1 cellular context compared by ENCODE assay signal in genomic region chr2:172427256-172427989, GRCh38.
A peak's percentile ranks its signal among the peaks of the same experiment; 100 is the strongest.
TF ChIP-seq lines count a peak whose summit lies in the region.

Gene ITGA6, plus strand, starts transcription at chr2:172427586.

TF ChIP-seq in HEK293, 187 proteins besides CTCF, POLR2A, EP300 and RAD21 (continued from another document and continues in another):
- TF ChIP-seq, protein P1, sequence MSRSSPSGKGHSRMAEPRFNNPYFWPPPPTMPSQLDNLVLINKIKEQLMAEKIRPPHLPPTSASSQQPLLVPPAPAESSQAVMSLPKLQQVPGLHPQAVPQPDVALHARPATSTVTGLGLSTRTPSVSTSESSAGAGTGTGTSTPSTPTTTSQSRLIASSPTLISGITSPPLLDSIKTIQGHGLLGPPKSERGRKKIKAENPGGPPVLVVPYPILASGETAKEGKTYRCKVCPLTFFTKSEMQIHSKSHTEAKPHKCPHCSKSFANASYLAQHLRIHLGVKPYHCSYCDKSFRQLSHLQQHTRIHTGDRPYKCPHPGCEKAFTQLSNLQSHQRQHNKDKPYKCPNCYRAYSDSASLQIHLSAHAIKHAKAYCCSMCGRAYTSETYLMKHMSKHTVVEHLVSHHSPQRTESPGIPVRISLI (tag by site-specific recombination; IDR thresholded peaks at IDR 0.05) = no peak
- no peak for TF ChIP-seq ZNF777 (tag by site-specific recombination; IDR thresholded peaks at IDR 0.05; ENCODE audit: borderline replicate concordance)
- TF ChIP-seq, protein P2, sequence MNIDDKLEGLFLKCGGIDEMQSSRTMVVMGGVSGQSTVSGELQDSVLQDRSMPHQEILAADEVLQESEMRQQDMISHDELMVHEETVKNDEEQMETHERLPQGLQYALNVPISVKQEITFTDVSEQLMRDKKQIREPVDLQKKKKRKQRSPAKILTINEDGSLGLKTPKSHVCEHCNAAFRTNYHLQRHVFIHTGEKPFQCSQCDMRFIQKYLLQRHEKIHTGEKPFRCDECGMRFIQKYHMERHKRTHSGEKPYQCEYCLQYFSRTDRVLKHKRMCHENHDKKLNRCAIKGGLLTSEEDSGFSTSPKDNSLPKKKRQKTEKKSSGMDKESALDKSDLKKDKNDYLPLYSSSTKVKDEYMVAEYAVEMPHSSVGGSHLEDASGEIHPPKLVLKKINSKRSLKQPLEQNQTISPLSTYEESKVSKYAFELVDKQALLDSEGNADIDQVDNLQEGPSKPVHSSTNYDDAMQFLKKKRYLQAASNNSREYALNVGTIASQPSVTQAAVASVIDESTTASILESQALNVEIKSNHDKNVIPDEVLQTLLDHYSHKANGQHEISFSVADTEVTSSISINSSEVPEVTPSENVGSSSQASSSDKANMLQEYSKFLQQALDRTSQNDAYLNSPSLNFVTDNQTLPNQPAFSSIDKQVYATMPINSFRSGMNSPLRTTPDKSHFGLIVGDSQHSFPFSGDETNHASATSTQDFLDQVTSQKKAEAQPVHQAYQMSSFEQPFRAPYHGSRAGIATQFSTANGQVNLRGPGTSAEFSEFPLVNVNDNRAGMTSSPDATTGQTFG (tag by site-specific recombination; IDR thresholded peaks at IDR 0.05; ENCODE audit: borderline replicate concordance) = no peak
- no peak for TF ChIP-seq IKZF3 (tag by site-specific recombination; IDR thresholded peaks at IDR 0.05)
- TF ChIP-seq PRDM1 (tag by site-specific recombination; IDR thresholded peaks at IDR 0.05) = no peak
- no peak for TF ChIP-seq ZNF274 (IDR thresholded peaks at IDR 0.05; ENCODE audit: low read length)
- TF ChIP-seq ZNF274 (tag by site-specific recombination; IDR thresholded peaks at IDR 0.05; ENCODE audit: borderline replicate concordance) = no peak
- TF ChIP-seq ZNF266 (tag by site-specific recombination; IDR thresholded peaks at IDR 0.05; ENCODE audit: low read depth) = no peak
- no peak for TF ChIP-seq ZNF664 (tag by site-specific recombination; IDR thresholded peaks at IDR 0.05)
- TF ChIP-seq ZFHX2 (tag by site-specific recombination; conservative IDR thresholded peaks at IDR 0.05) = peak; percentile 50; the same call in 1 of the 2 replicates
- TF ChIP-seq SCRT1 (tag by site-specific recombination; IDR thresholded peaks at IDR 0.05; ENCODE audit: borderline replicate concordance) = no peak
- no peak for TF ChIP-seq ZSCAN18 (tag by site-specific recombination; IDR thresholded peaks at IDR 0.05)
- TF ChIP-seq ZNF548 (tag by site-specific recombination; IDR thresholded peaks at IDR 0.05) = no peak
- peak; percentile 84; the same call in 1 of the 2 replicates for TF ChIP-seq PBX3 (CRISPR knock-in tag; IDR thresholded peaks at IDR 0.05)
- TF ChIP-seq, protein P3, sequence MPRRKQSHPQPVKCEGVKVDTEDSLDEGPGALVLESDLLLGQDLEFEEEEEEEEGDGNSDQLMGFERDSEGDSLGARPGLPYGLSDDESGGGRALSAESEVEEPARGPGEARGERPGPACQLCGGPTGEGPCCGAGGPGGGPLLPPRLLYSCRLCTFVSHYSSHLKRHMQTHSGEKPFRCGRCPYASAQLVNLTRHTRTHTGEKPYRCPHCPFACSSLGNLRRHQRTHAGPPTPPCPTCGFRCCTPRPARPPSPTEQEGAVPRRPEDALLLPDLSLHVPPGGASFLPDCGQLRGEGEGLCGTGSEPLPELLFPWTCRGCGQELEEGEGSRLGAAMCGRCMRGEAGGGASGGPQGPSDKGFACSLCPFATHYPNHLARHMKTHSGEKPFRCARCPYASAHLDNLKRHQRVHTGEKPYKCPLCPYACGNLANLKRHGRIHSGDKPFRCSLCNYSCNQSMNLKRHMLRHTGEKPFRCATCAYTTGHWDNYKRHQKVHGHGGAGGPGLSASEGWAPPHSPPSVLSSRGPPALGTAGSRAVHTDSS (tag by site-specific recombination; IDR thresholded peaks at IDR 0.05) = no peak
- TF ChIP-seq ZNF292 (tag by site-specific recombination; IDR thresholded peaks at IDR 0.05; ENCODE audit: borderline replicate concordance, low read depth) = no peak
- peak; percentile 40; the same call in 1 of the 2 replicates for TF ChIP-seq KLF10 (tag by site-specific recombination; IDR thresholded peaks at IDR 0.05)
- no peak for TF ChIP-seq ZNF473 (tag by site-specific recombination; IDR thresholded peaks at IDR 0.05)
- TF ChIP-seq ZNF624 (tag by site-specific recombination; IDR thresholded peaks at IDR 0.05) = no peak
- TF ChIP-seq ZNF544 (tag by site-specific recombination; IDR thresholded peaks at IDR 0.05) = no peak
- no peak for TF ChIP-seq ZBTB7A (tag by site-specific recombination; IDR thresholded peaks at IDR 0.05; ENCODE audit: low read depth)
- TF ChIP-seq ZBTB10 (tag by site-specific recombination; IDR thresholded peaks at IDR 0.05) = no peak
- TF ChIP-seq, protein P4, sequence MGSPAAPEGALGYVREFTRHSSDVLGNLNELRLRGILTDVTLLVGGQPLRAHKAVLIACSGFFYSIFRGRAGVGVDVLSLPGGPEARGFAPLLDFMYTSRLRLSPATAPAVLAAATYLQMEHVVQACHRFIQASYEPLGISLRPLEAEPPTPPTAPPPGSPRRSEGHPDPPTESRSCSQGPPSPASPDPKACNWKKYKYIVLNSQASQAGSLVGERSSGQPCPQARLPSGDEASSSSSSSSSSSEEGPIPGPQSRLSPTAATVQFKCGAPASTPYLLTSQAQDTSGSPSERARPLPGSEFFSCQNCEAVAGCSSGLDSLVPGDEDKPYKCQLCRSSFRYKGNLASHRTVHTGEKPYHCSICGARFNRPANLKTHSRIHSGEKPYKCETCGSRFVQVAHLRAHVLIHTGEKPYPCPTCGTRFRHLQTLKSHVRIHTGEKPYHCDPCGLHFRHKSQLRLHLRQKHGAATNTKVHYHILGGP (tag by site-specific recombination; IDR thresholded peaks at IDR 0.05) = no peak
- TF ChIP-seq ZNF423 (tag by site-specific recombination; IDR thresholded peaks at IDR 0.05) = no peak
- no peak for TF ChIP-seq ZNF202 (tag by site-specific recombination; IDR thresholded peaks at IDR 0.05; ENCODE audit: borderline replicate concordance)
- TF ChIP-seq, protein P5, sequence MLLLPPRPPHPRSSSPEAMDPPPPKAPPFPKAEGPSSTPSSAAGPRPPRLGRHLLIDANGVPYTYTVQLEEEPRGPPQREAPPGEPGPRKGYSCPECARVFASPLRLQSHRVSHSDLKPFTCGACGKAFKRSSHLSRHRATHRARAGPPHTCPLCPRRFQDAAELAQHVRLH (tag by site-specific recombination; IDR thresholded peaks at IDR 0.05) = no peak
- no peak for TF ChIP-seq ZSCAN4 (tag by site-specific recombination; IDR thresholded peaks at IDR 0.05)
- TF ChIP-seq YY1 (tag by site-specific recombination; IDR thresholded peaks at IDR 0.05) = 0 out of 2 replicates have a peak, but pooled peaks have one; percentile 22
- TF ChIP-seq ZNF585B (tag by site-specific recombination; IDR thresholded peaks at IDR 0.05) = no peak
- no peak for TF ChIP-seq GLIS1 (tag by site-specific recombination; IDR thresholded peaks at IDR 0.05)
- TF ChIP-seq ZNF335 (tag by site-specific recombination; conservative IDR thresholded peaks at IDR 0.05) = peak; percentile 65
- no peak for TF ChIP-seq ZNF114 (tag by site-specific recombination; IDR thresholded peaks at IDR 0.05)
- TF ChIP-seq ZNF792 (tag by site-specific recombination; IDR thresholded peaks at IDR 0.05) = no peak
- no peak for TF ChIP-seq ZNF132 (tag by site-specific recombination; IDR thresholded peaks at IDR 0.05; ENCODE audit: borderline replicate concordance)
- no peak for TF ChIP-seq ZNF791 (tag by site-specific recombination; IDR thresholded peaks at IDR 0.05)
- TF ChIP-seq, protein P6, sequence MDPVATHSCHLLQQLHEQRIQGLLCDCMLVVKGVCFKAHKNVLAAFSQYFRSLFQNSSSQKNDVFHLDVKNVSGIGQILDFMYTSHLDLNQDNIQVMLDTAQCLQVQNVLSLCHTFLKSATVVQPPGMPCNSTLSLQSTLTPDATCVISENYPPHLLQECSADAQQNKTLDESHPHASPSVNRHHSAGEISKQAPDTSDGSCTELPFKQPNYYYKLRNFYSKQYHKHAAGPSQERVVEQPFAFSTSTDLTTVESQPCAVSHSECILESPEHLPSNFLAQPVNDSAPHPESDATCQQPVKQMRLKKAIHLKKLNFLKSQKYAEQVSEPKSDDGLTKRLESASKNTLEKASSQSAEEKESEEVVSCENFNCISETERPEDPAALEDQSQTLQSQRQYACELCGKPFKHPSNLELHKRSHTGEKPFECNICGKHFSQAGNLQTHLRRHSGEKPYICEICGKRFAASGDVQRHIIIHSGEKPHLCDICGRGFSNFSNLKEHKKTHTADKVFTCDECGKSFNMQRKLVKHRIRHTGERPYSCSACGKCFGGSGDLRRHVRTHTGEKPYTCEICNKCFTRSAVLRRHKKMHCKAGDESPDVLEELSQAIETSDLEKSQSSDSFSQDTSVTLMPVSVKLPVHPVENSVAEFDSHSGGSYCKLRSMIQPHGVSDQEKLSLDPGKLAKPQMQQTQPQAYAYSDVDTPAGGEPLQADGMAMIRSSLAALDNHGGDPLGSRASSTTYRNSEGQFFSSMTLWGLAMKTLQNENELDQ (tag by site-specific recombination; IDR thresholded peaks at IDR 0.05; ENCODE audit: low read depth) = no peak
- TF ChIP-seq ZNF23 (tag by site-specific recombination; IDR thresholded peaks at IDR 0.05; ENCODE audit: borderline replicate concordance) = no peak
- TF ChIP-seq PRDM6 (tag by site-specific recombination; IDR thresholded peaks at IDR 0.05) = no peak
- TF ChIP-seq, protein P7, sequence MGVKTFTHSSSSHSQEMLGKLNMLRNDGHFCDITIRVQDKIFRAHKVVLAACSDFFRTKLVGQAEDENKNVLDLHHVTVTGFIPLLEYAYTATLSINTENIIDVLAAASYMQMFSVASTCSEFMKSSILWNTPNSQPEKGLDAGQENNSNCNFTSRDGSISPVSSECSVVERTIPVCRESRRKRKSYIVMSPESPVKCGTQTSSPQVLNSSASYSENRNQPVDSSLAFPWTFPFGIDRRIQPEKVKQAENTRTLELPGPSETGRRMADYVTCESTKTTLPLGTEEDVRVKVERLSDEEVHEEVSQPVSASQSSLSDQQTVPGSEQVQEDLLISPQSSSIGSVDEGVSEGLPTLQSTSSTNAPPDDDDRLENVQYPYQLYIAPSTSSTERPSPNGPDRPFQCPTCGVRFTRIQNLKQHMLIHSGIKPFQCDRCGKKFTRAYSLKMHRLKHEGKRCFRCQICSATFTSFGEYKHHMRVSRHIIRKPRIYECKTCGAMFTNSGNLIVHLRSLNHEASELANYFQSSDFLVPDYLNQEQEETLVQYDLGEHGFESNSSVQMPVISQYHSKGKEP (tag by site-specific recombination; IDR thresholded peaks at IDR 0.05) = no peak
- TF ChIP-seq ZNF837 (tag by site-specific recombination; IDR thresholded peaks at IDR 0.05) = no peak
- TF ChIP-seq SETDB1 (IDR thresholded peaks at IDR 0.05; ENCODE audit: insufficient read length, low read length) = no peak
- TF ChIP-seq ZNF658 (tag by site-specific recombination; IDR thresholded peaks at IDR 0.05) = no peak
- TF ChIP-seq ZEB2 (tag by site-specific recombination; IDR thresholded peaks at IDR 0.05) = peak; percentile 19; the same call in 1 of the 2 replicates
